In the genomic region with DNA sequence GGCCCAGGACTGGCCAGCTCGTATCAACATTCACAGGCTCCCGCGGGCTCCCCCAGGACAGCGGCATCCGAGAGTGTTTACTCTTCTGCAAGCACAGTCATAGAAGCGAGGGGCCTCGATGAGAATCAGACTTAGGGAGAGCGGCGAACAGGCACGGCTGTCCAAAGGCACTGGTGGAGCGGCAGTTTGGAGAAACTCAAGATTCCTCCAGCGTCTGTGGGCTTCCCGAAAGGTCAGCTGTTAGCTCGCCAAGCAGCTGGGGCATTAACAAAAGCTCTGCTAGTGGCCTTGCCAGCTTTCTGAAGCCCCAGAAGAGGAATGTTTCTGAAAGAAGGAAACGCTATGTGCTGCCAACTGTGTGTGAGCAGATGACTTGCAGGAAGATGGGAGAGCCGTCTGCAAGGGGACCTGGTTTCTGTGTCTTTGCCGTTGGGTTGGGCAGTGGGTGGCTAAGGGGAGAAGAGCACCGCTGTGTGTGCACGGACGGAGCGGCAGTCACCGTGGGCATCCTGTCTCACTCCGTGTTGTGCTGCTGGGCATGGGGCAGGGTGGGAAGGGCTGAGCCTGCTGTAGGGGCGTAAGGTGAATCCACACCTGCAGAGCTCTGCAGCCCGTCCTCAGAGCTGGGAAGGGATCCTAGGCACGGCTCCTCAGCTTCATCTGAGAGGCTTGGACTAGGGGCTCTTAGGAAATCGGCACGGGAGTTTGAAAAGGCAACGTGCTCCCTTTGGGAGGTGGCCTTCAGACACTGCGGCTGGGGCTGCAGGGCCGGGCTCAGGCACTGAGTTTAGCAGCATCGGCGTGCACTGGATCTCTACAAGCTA, we compare ENCODE assay signal across 15 cellular contexts. TPM values are rescaled to one million over a fixed set of nuclear protein-coding genes. Genes with fewer than 3 reads are reported as not detected.
DNase-seq lines count a peak whose midpoint lies in the region; ATAC-seq and TF ChIP-seq lines count a peak whose summit lies in the region.
"Had no signal": no experiment of that assay in that cellular context is flagged by ENCODE, and none has a peak within 500 bp of the region (broad histone marks: within the 10 kb centered on the region; RNA-seq: fewer than 3 reads in every experiment).

No MANE protein-coding gene starts in this region.

- CTCF ChIA-PET in activated CD8-positive, alpha-beta T cell treated with anti-CD3 and anti-CD28 coated beads for 36 hours (lab: Charles Lee): interaction anchor here (1.4 to 2.3 kb wide), 3 partner anchors 10 to 20 kb away, joined by 3 to 7 read pairs (median 6); no protein-coding TSS in a partner anchor
- CTCF ChIA-PET in activated CD8-positive, alpha-beta T cell treated with anti-CD3 and anti-CD28 coated beads, Interleukin-2, amount 10 ng/mL, durations not matched to agents 7 days and 5 days (lab: Charles Lee): interaction anchor here (1.2 to 1.3 kb wide), 3 partner anchors 11 to 20 kb away, joined by 3 to 5 read pairs (median 4); no protein-coding TSS in a partner anchor

- peak; percentile 0 for DNase-seq in activated CD8-positive, alpha-beta T cell treated with anti-CD3 and anti-CD28 coated beads for 36 hours
- no peak for DNase-seq in activated CD8-positive, alpha-beta T cell treated with anti-CD3 and anti-CD28 coated beads, Interleukin-2, amount 10 ng/mL, durations not matched to agents 7 days and 5 days
- peak; percentile 42 for DNase-seq in Right ventricle myocardium superior
- peak; percentile 76 for DNase-seq in occipital lobe (lab: John Stamatoyannopoulos, UW)
- peak; percentile 60 for DNase-seq in upper lobe of right lung
- no peak for DNase-seq in activated CD4-positive, alpha-beta T cell treated with anti-CD3 and anti-CD28 coated beads for 48 hours
- DNase-seq: activated CD4-positive, alpha-beta T cell treated with anti-CD3 and anti-CD28 coated beads for 4 hours; GDM1; naive thymus-derived CD4-positive, alpha-beta T cell; NCI-H1930; RPMI8226 had no signal

- H3K27me3 ChIP-seq in upper lobe of right lung: no peaks in the 10 kb centered on the region
- H3K27me3 ChIP-seq: body of pancreas had no signal

- no peak overlapping the region for H3K27ac Mint-ChIP-seq in activated CD8-positive, alpha-beta T cell treated with anti-CD3 and anti-CD28 coated beads for 36 hours
- no peak overlapping the region for H3K27ac Mint-ChIP-seq in activated CD8-positive, alpha-beta T cell treated with anti-CD3 and anti-CD28 coated beads, Interleukin-2, amount 10 ng/mL, durations not matched to agents 7 days and 5 days
- H3K27ac Mint-ChIP-seq: naive thymus-derived CD4-positive, alpha-beta T cell had no signal

- peaks cover 22% of the 10 kb centered on the region for H3K4me1 ChIP-seq in upper lobe of right lung

- peaks cover 34% of the 10 kb centered on the region for H3K4me1 Mint-ChIP-seq in activated CD8-positive, alpha-beta T cell treated with anti-CD3 and anti-CD28 coated beads for 36 hours (ENCODE audit: low read depth)
- peaks cover 23% of the 10 kb centered on the region for H3K4me1 Mint-ChIP-seq in activated CD8-positive, alpha-beta T cell treated with anti-CD3 and anti-CD28 coated beads, Interleukin-2, amount 10 ng/mL, durations not matched to agents 7 days and 5 days (ENCODE audit: low read depth)

- no peaks in the 10 kb centered on the region for H3K9me3 ChIP-seq in upper lobe of right lung
- H3K9me3 ChIP-seq: body of pancreas had no signal

- POLR2A ChIA-PET in activated CD8-positive, alpha-beta T cell treated with anti-CD3 and anti-CD28 coated beads for 36 hours (lab: Charles Lee): no interaction called here
- POLR2A ChIA-PET in activated CD8-positive, alpha-beta T cell treated with anti-CD3 and anti-CD28 coated beads, Interleukin-2, amount 10 ng/mL, durations not matched to agents 7 days and 5 days (lab: Charles Lee): interaction anchor here (0.6 kb wide), 1 partner anchor 40 kb away, joined by 3 read pairs; no protein-coding TSS in a partner anchor

- peaks cover 13% of the 10 kb centered on the region for H3K36me3 ChIP-seq in upper lobe of right lung

- no peaks in the 10 kb centered on the region for H3K9me3 Mint-ChIP-seq in activated CD8-positive, alpha-beta T cell treated with anti-CD3 and anti-CD28 coated beads for 36 hours
- H3K9me3 Mint-ChIP-seq in activated CD8-positive, alpha-beta T cell treated with anti-CD3 and anti-CD28 coated beads, Interleukin-2, amount 10 ng/mL, durations not matched to agents 7 days and 5 days (ENCODE audit: insufficient read depth): no peaks in the 10 kb centered on the region
- H3K9me3 Mint-ChIP-seq: naive thymus-derived CD4-positive, alpha-beta T cell had no signal

- no peak overlapping the region for H3K4me3 ChIP-seq in upper lobe of right lung
- H3K4me3 ChIP-seq: body of pancreas had no signal

- no peak for TF ChIP-seq CTCF in activated CD8-positive, alpha-beta T cell treated with anti-CD3 and anti-CD28 coated beads for 36 hours (IDR thresholded peaks at IDR 0.05)
- no peak for TF ChIP-seq CTCF in upper lobe of right lung (IDR thresholded peaks at IDR 0.05)

- intact Hi-C loops in activated CD8-positive, alpha-beta T cell treated with anti-CD3 and anti-CD28 coated beads for 36 hours (cut with micrococcal nuclease): no loop called here
- intact Hi-C loops in Right ventricle myocardium superior (cut with DNase I) (loop anchor here (5.0 kb wide), 1 partner anchor 107 kb away; no protein-coding TSS in a partner anchor), upper lobe of right lung (cut with DNase I) (no loop called here)

- no peak overlapping the region for H3K27ac ChIP-seq in upper lobe of right lung
- H3K27ac ChIP-seq: 22Rv1 had no signal

- no peaks in the 10 kb centered on the region for H3K27me3 Mint-ChIP-seq in activated CD8-positive, alpha-beta T cell treated with anti-CD3 and anti-CD28 coated beads for 36 hours
- H3K27me3 Mint-ChIP-seq in activated CD8-positive, alpha-beta T cell treated with anti-CD3 and anti-CD28 coated beads, Interleukin-2, amount 10 ng/mL, durations not matched to agents 7 days and 5 days (ENCODE audit: low read depth): no peaks in the 10 kb centered on the region
- H3K27me3 Mint-ChIP-seq: naive thymus-derived CD4-positive, alpha-beta T cell had no signal

- H3K36me3 Mint-ChIP-seq in activated CD8-positive, alpha-beta T cell treated with anti-CD3 and anti-CD28 coated beads for 36 hours (ENCODE audit: low read depth): peaks cover 16% of the 10 kb centered on the region
- H3K36me3 Mint-ChIP-seq in activated CD8-positive, alpha-beta T cell treated with anti-CD3 and anti-CD28 coated beads, Interleukin-2, amount 10 ng/mL, durations not matched to agents 7 days and 5 days (ENCODE audit: low read depth): peaks cover 8% of the 10 kb centered on the region

- no peak overlapping the region for H3K4me3 Mint-ChIP-seq in activated CD8-positive, alpha-beta T cell treated with anti-CD3 and anti-CD28 coated beads for 36 hours
- no peak overlapping the region for H3K4me3 Mint-ChIP-seq in activated CD8-positive, alpha-beta T cell treated with anti-CD3 and anti-CD28 coated beads, Interleukin-2, amount 10 ng/mL, durations not matched to agents 7 days and 5 days
- H3K4me3 Mint-ChIP-seq: naive thymus-derived CD4-positive, alpha-beta T cell had no signal

- ATAC-seq in activated CD8-positive, alpha-beta T cell treated with anti-CD3 and anti-CD28 coated beads for 36 hours: no peak
- no peak for ATAC-seq in activated CD8-positive, alpha-beta T cell treated with anti-CD3 and anti-CD28 coated beads, Interleukin-2, amount 10 ng/mL, durations not matched to agents 7 days and 5 days
- ATAC-seq in Right ventricle myocardium superior (ENCODE audit: poor library complexity) (peak; percentile 9), upper lobe of right lung (peak; percentile 10), GM18517 (IDR thresholded peaks at IDR 0.05; ENCODE audit: unreplicated experiment) (no peak), GM19467 (IDR thresholded peaks at IDR 0.05; ENCODE audit: unreplicated experiment) (no peak)
- ATAC-seq: body of pancreas; naive thymus-derived CD4-positive, alpha-beta T cell had no signal

RNA-seq across cellular contexts. Expression of a gene that starts 42.1 kb away (rescaled TPM):
- total RNA-seq in activated CD8-positive, alpha-beta T cell treated with anti-CD3 and anti-CD28 coated beads for 36 hours: under 1 TPM; 0.11 to 0.14 TPM
- not detected for total RNA-seq in activated CD8-positive, alpha-beta T cell treated with anti-CD3 and anti-CD28 coated beads, Interleukin-2, amount 10 ng/mL, durations not matched to agents 7 days and 5 days
- total RNA-seq in Right ventricle myocardium superior (0.08 TPM), occipital lobe (2.2 TPM), upper lobe of right lung (0.29 TPM)
- total RNA-seq: body of pancreas had no signal

Comparison
In these comparisons a context has a peak if more than half of its experiments do, and no peak if none do; other contexts are left out.
1. DNase-seq: peak in activated CD8-positive, alpha-beta T cell treated with anti-CD3 and anti-CD28 coated beads for 36 hours (single experiment), Right ventricle myocardium superior (single experiment), occipital lobe (single experiment) and upper lobe of right lung (single experiment); none in activated CD8-positive, alpha-beta T cell treated with anti-CD3 and anti-CD28 coated beads, Interleukin-2, amount 10 ng/mL, durations not matched to agents 7 days and 5 days (single experiment) and activated CD4-positive, alpha-beta T cell treated with anti-CD3 and anti-CD28 coated beads for 48 hours (single experiment).
2. ATAC-seq: peak in Right ventricle myocardium superior (single experiment) and upper lobe of right lung (single experiment); none in activated CD8-positive, alpha-beta T cell treated with anti-CD3 and anti-CD28 coated beads for 36 hours (single experiment), activated CD8-positive, alpha-beta T cell treated with anti-CD3 and anti-CD28 coated beads, Interleukin-2, amount 10 ng/mL, durations not matched to agents 7 days and 5 days (single experiment), GM18517 (single experiment) and GM19467 (single experiment).